8 cellular contexts compared by ENCODE assay signal in genomic region chr4:173167793-173168395, GRCh38. TPM values are rescaled to one million over a fixed set of nuclear protein-coding genes. Genes with fewer than 3 reads are reported as not detected.
DNase-seq lines count a peak whose midpoint lies in the region; TF ChIP-seq lines count a peak whose summit lies in the region.

No MANE protein-coding gene starts in this region.

- CTCF ChIA-PET in CD8-positive, alpha-beta memory T cell (lab: Charles Lee), result interaction anchor here (1.8 kb wide), 1 partner anchor 154 kb away, joined by 4 read pairs; no protein-coding TSS in a partner anchor
- CTCF ChIA-PET in RWPE1 (lab: Yijun Ruan, JAX), result interaction anchor here (1.2 to 1.5 kb wide), 2 partner anchors 63 to 151 kb away, joined by 3 to 4 read pairs; no protein-coding TSS in a partner anchor

- TF ChIP-seq CTCF in RWPE1 (conservative IDR thresholded peaks at IDR 0.05; ENCODE audit: low read depth) (no peak), astrocyte of the spinal cord (IDR thresholded peaks at IDR 0.05; ENCODE audit: low read depth, low read length) (no peak)

- H3K4me3 Mint-ChIP-seq in CD8-positive, alpha-beta memory T cell, result peak overlapping the region; percentile 92 to 99 (median 96)

- no peaks in the 10 kb centered on the region for H3K27me3 ChIP-seq in CD8-positive, alpha-beta memory T cell (ENCODE audit: insufficient read depth, low read length, poor library complexity, severe bottlenecking)
- H3K27me3 ChIP-seq in iPS-15b (ENCODE audit: control insufficient read depth, insufficient read depth, low read length), result no peaks in the 10 kb centered on the region

- no peaks in the 10 kb centered on the region for H3K9me3 ChIP-seq in CD8-positive, alpha-beta memory T cell (ENCODE audit: low read length)
- H3K9me3 ChIP-seq in iPS-15b (ENCODE audit: control insufficient read depth, insufficient read depth, low read length), result no peaks in the 10 kb centered on the region

- peaks cover 0 to 2% (median 0%) of the 10 kb centered on the region in 5 donors for H3K9me3 Mint-ChIP-seq in CD8-positive, alpha-beta memory T cell

- H3K27ac ChIP-seq in CD8-positive, alpha-beta memory T cell (ENCODE audit: low read depth, low read length), result peak overlapping the region; percentile 65
- H3K27ac ChIP-seq in RWPE1, result peak overlapping the region; percentile 96

- peak in 4 of 5 donors; percentile 1 to 51 (median 2) for DNase-seq in CD8-positive, alpha-beta memory T cell
- DNase-seq in HT-29 (ENCODE audit: low spot score), result peak; percentile 76
- peak; percentile 38 for DNase-seq in RWPE1 (ENCODE audit: low spot score)
- peak; percentile 43 for DNase-seq in astrocyte of the spinal cord (ENCODE audit: low read depth, low spot score)
- DNase-seq in skeletal muscle cell (ENCODE audit: low read depth), result no peak
- DNase-seq in NCI-H2196 (lab: John Stamatoyannopoulos, UW; ENCODE audit: unreplicated experiment), result no peak

- H3K4me1 Mint-ChIP-seq in CD8-positive, alpha-beta memory T cell, result peaks cover 31 to 51% (median 44%) of the 10 kb centered on the region in 3 donors

- H3K27me3 Mint-ChIP-seq in CD8-positive, alpha-beta memory T cell, result no peaks in the 10 kb centered on the region

- POLR2A ChIA-PET in CD8-positive, alpha-beta memory T cell (lab: Charles Lee), result no interaction called here
- POLR2A ChIA-PET in RWPE1 (lab: Yijun Ruan, JAX; ENCODE audit: low non-redundant PET), result interaction anchor here (0.6 to 0.8 kb wide), 2 partner anchors 33 to 129 kb away, joined by 4 read pairs; no protein-coding TSS in a partner anchor

- TF ChIP-seq POLR2A in GM19099 (IDR thresholded peaks at IDR 0.05; ENCODE audit: extremely low read depth, insufficient read length, low read depth), result peak; percentile 65

- peaks cover 0 to 9% (median 0%) of the 10 kb centered on the region in 3 donors for H3K36me3 Mint-ChIP-seq in CD8-positive, alpha-beta memory T cell

- in situ Hi-C loops in astrocyte of the spinal cord (cut with HindIII; ENCODE audit: low sequenced_read_pairs), result no loop called here

- peaks cover 30% of the 10 kb centered on the region for H3K4me1 ChIP-seq in CD8-positive, alpha-beta memory T cell (ENCODE audit: insufficient read depth, low read length)
- peaks cover 26% of the 10 kb centered on the region for H3K4me1 ChIP-seq in iPS-15b (ENCODE audit: control insufficient read depth, insufficient read depth, low read length)

- H3K36me3 ChIP-seq in CD8-positive, alpha-beta memory T cell (ENCODE audit: insufficient read depth, low read length), result no peaks in the 10 kb centered on the region
- H3K36me3 ChIP-seq in iPS-15b (ENCODE audit: control insufficient read depth, insufficient read depth, low read length), result no peaks in the 10 kb centered on the region

- peak overlapping the region; percentile 88 for H3K4me3 ChIP-seq in CD8-positive, alpha-beta memory T cell (ENCODE audit: low read length)
- H3K4me3 ChIP-seq in astrocyte of the spinal cord (ENCODE audit: low read depth, low read length), result peak overlapping the region; percentile 83
- H3K4me3 ChIP-seq in iPS-15b (ENCODE audit: low read depth, low read length), result peak overlapping the region; percentile 88
- peak overlapping the region; percentile 80 for H3K4me3 ChIP-seq in skeletal muscle cell (ENCODE audit: low read depth, low read length)

- H3K27ac Mint-ChIP-seq in CD8-positive, alpha-beta memory T cell, result peak overlapping the region; percentile 82 to 98 (median 90)

- H3K9ac ChIP-seq in iPS-15b (ENCODE audit: low read depth, low read length), result peak overlapping the region; percentile 84

RNA-seq across cellular contexts. Expression of gene GALNT7, which starts 0.7 kb away (rescaled TPM):
- 10 to 100 TPM; 16.7 to 18.0 TPM for total RNA-seq in CD8-positive, alpha-beta memory T cell
- 10.0 TPM for polyA plus RNA-seq in CD8-positive, alpha-beta memory T cell
- 14.4 and 15.4 TPM in 2 replicates for total RNA-seq in HT-29 (2014; rRNA removed; shearing (Covaris generic))

Comparison
In these comparisons a context has a peak if more than half of its experiments do, and no peak if none do; other contexts are left out.
1. DNase-seq: peak in CD8-positive, alpha-beta memory T cell (4 of 5), HT-29 (single experiment), RWPE1 (single experiment) and astrocyte of the spinal cord (single experiment); none in skeletal muscle cell (single experiment) and NCI-H2196 (single experiment).
2. Peak in every context shown above with its lines, with median percentiles within 50 percentile points of each other: H3K4me3 ChIP-seq.